1 cellular context compared by ENCODE assay signal in genomic region chr15:77753238-77753873, GRCh38.
TF ChIP-seq lines count a peak whose summit lies in the region.

No MANE protein-coding gene starts in this region.

TF ChIP-seq in HepG2, 621 proteins besides CTCF, POLR2A, EP300 and RAD21 (continued from another document):
- TF ChIP-seq ATF3 (CRISPR knock-in tag; IDR thresholded peaks at IDR 0.05), result 0 out of 2 replicates have a peak, but pooled peaks have one; percentile 21
- TF ChIP-seq, protein P1, sequence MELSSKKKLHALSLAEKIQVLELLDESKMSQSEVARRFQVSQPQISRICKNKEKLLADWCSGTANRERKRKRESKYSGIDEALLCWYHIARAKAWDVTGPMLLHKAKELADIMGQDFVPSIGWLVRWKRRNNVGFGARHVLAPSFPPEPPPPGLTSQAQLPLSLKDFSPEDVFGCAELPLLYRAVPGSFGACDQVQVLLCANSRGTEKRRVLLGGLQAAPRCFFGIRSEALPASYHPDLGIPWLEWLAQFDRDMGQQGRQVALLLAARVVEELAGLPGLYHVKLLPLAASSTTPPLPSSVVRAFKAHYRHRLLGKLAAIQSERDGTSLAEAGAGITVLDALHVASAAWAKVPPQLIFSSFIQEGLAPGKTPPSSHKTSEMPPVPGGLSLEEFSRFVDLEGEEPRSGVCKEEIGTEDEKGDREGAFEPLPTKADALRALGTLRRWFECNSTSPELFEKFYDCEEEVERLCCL (CRISPR knock-in tag; IDR thresholded peaks at IDR 0.05; ENCODE audit: borderline replicate concordance), result no peak
- no peak for TF ChIP-seq ZNF33A (CRISPR knock-in tag; IDR thresholded peaks at IDR 0.05; ENCODE audit: borderline replicate concordance)
- TF ChIP-seq, protein P2, sequence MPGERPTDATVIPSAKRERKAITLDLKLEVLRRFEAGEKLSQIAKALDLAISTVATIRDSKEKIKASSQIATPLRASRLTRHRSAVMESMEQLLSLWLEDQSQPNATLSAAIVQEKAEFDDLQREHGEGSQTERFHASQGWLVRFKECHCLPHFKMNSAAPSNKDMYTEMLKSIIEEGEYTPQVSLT (CRISPR knock-in tag; IDR thresholded peaks at IDR 0.05; ENCODE audit: borderline replicate concordance, low read depth), result no peak
- no peak for TF ChIP-seq SNAPC4 (CRISPR knock-in tag; IDR thresholded peaks at IDR 0.05)
- TF ChIP-seq RNF219 (CRISPR knock-in tag; IDR thresholded peaks at IDR 0.05), result no peak
- TF ChIP-seq ETV6 (CRISPR knock-in tag; conservative IDR thresholded peaks at IDR 0.05), result no peak
- peak; percentile 96 for TF ChIP-seq MIER2 (CRISPR knock-in tag; IDR thresholded peaks at IDR 0.05)
- peak; percentile 55 for TF ChIP-seq SALL1 (CRISPR knock-in tag; IDR thresholded peaks at IDR 0.05)
- no peak for TF ChIP-seq JUN (CRISPR knock-in tag; IDR thresholded peaks at IDR 0.05)
- no peak for TF ChIP-seq ZNF264 (CRISPR knock-in tag; IDR thresholded peaks at IDR 0.05)
- no peak for TF ChIP-seq ARID3A (IDR thresholded peaks at IDR 0.05; ENCODE audit: low read depth, low read length)
- no peak for TF ChIP-seq HOXA7 (CRISPR knock-in tag; IDR thresholded peaks at IDR 0.05)
- TF ChIP-seq, protein P3, sequence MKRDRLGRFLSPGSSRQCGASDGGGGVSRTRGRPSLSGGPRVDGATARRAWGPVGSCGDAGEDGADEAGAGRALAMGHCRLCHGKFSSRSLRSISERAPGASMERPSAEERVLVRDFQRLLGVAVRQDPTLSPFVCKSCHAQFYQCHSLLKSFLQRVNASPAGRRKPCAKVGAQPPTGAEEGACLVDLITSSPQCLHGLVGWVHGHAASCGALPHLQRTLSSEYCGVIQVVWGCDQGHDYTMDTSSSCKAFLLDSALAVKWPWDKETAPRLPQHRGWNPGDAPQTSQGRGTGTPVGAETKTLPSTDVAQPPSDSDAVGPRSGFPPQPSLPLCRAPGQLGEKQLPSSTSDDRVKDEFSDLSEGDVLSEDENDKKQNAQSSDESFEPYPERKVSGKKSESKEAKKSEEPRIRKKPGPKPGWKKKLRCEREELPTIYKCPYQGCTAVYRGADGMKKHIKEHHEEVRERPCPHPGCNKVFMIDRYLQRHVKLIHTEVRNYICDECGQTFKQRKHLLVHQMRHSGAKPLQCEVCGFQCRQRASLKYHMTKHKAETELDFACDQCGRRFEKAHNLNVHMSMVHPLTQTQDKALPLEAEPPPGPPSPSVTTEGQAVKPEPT (CRISPR knock-in tag; IDR thresholded peaks at IDR 0.05; ENCODE audit: low read depth), result no peak
